ENCODE assay signal across 24 cellular contexts in the genomic region with DNA sequence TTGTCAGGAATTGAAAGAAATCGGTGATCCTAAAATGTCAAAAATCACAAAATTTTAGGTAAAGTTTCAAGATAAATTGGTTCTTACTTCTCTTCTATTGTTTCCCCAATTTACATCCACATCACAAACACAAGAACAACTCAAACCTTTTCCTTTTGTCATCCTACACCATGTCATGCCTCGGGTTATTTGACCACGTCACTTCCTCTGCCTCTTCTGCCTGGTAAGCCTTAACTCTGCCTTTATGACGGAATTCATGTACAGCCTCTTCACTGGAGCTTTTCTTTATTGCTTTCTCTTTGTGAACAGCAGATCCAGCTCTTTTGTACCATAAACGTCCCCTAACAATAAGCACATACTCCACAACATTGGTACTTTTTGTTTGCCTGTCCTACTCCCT.
"Had no signal": no experiment of that assay in that cellular context is flagged by ENCODE, and none has a peak within 500 bp of the region (broad histone marks: within the 10 kb centered on the region; RNA-seq: fewer than 3 reads in every experiment).

No MANE protein-coding gene starts in this region.

- H3K4me2 ChIP-seq: smooth muscle cell had no signal

- H2AFZ ChIP-seq: parathyroid adenoma had no signal

- H3K4me1 ChIP-seq: gastrocnemius medialis, lower lobe of right lung, parathyroid adenoma, suprapubic skin, transverse colon, upper lobe of right lung, uterus had no signal

- FAIRE-seq: keratinocyte had no signal

- H3K79me2 ChIP-seq: parathyroid adenoma had no signal

- H3K9ac ChIP-seq: parathyroid adenoma had no signal

- H3K36me3 ChIP-seq: gastrocnemius medialis, lower lobe of right lung, suprapubic skin, transverse colon, upper lobe of right lung, uterus had no signal

- H3K27ac ChIP-seq: epithelial cell of prostate, gastrocnemius medialis, lower lobe of right lung, parathyroid adenoma, suprapubic skin, transverse colon, upper lobe of right lung, uterus had no signal

- DNase-seq: effector CD8-positive, alpha-beta T cell; endodermal cell; foreskin fibroblast; gastrocnemius medialis; head of caudate nucleus; left ventricle myocardium superior; lower lobe of right lung; naive thymus-derived CD8-positive, alpha-beta T cell; nephron progenitor cell; stimulated activated CD4-positive, alpha-beta T cell treated with anti-CD3 and anti-CD28 coated beads, Interleukin-12 subunit alpha, Interleukin-12 subunit beta, amount 100 ng/mL, for 4 hours; stimulated activated CD4-positive, alpha-beta T cell treated with anti-CD3 and anti-CD28 coated beads, Interleukin-1b, Interleukin-23, amount 100 ng/mL, for 48 hours; stimulated activated CD4-positive, alpha-beta T cell treated with anti-CD3 and anti-CD28 coated beads, Interleukin-4, amount 100 ng/mL, for 1 hour; stimulated activated CD8-positive, alpha-beta memory T cell treated with anti-CD3 and anti-CD28 coated beads, Interleukin-4, amount 100 ng/mL, for 48 hours; stimulated activated naive CD4-positive, alpha-beta T cell; stimulated activated naive CD8-positive, alpha-beta T cell treated with anti-CD3 and anti-CD28 coated beads, Interleukin-15, amount 100 ng/mL, for 72 hours; transverse colon; upper lobe of right lung; uterus had no signal

- H3K27me3 ChIP-seq: gastrocnemius medialis, suprapubic skin, transverse colon, upper lobe of right lung, uterus had no signal

- H3K4me3 ChIP-seq: gastrocnemius medialis, lower lobe of right lung, smooth muscle cell, suprapubic skin, transverse colon, upper lobe of right lung, uterus had no signal

- ATAC-seq: esophagus mucosa; gastrocnemius medialis; left ventricle myocardium superior; lower lobe of right lung; naive thymus-derived CD8-positive, alpha-beta T cell; stimulated activated naive CD8-positive, alpha-beta T cell treated with anti-CD3 and anti-CD28 coated beads, Interleukin-15, amount 100 ng/mL, for 72 hours; upper lobe of right lung had no signal

- H3K9me3 ChIP-seq: gastrocnemius medialis, lower lobe of right lung, suprapubic skin, transverse colon, upper lobe of right lung, uterus had no signal
